ENCODE assay signal across 20 cellular contexts in genomic region chr16:15716694-15717447, GRCh38.
"Had no signal": no experiment of that assay in that cellular context is flagged by ENCODE, and none has a peak within 500 bp of the region (broad histone marks: within the 10 kb centered on the region; RNA-seq: fewer than 3 reads in every experiment).

No MANE protein-coding gene starts in this region.

- H3K27me3 Mint-ChIP-seq: dendritic cell treated with granulocyte-macrophage colony-stimulating factor and Interleukin-4, amounts not matched to agents 40 ng/mL and 50 ng/mL, for 4 days; effector memory CD8-positive, alpha-beta T cell; naive B cell; type B pancreatic cell had no signal

- H3K4me3 ChIP-seq: hepatocyte, lung, psoas muscle, smooth muscle cell, suprapubic skin, thyroid gland, uterus had no signal

- H3K27ac ChIP-seq: foreskin keratinocyte, hepatocyte, parathyroid adenoma, psoas muscle, suprapubic skin, thyroid gland, uterus had no signal

- H3K9me3 Mint-ChIP-seq: dendritic cell treated with granulocyte-macrophage colony-stimulating factor and Interleukin-4, amounts not matched to agents 40 ng/mL and 50 ng/mL, for 4 days; effector memory CD8-positive, alpha-beta T cell; naive B cell; nephron; type B pancreatic cell had no signal

- H3K27me3 ChIP-seq: foreskin keratinocyte, hepatocyte, suprapubic skin, thyroid gland, uterus had no signal

- ATAC-seq: effector memory CD8-positive, alpha-beta T cell; foreskin keratinocyte; left colon; left ventricle myocardium superior; psoas muscle had no signal

- H3K9me3 ChIP-seq: psoas muscle, suprapubic skin, thyroid gland, uterus had no signal

- DNase-seq: effector memory CD8-positive, alpha-beta T cell; foreskin keratinocyte; head of caudate nucleus; left colon; left ventricle myocardium superior; mesendoderm; naive B cell; psoas muscle; stimulated activated CD4-positive, alpha-beta T cell treated with anti-CD3 and anti-CD28 coated beads, Interleukin-2, amount 100 ng/mL, for 48 hours; stimulated activated naive CD4-positive, alpha-beta T cell treated with Interleukin-2 at 50 U/mL for 16 hours; thyroid gland; uterus had no signal

- H3K4me3 Mint-ChIP-seq: dendritic cell treated with granulocyte-macrophage colony-stimulating factor and Interleukin-4, amounts not matched to agents 40 ng/mL and 50 ng/mL, for 4 days; effector memory CD8-positive, alpha-beta T cell; naive B cell; nephron; type B pancreatic cell had no signal

- H3K36me3 ChIP-seq: thyroid gland, uterus had no signal

- H3K4me1 ChIP-seq: foreskin keratinocyte, parathyroid adenoma, psoas muscle, suprapubic skin, thyroid gland, uterus had no signal

- H3K4me1 Mint-ChIP-seq: nephron had no signal

- H3K9ac ChIP-seq: parathyroid adenoma had no signal

- H3K27ac Mint-ChIP-seq: dendritic cell treated with granulocyte-macrophage colony-stimulating factor and Interleukin-4, amounts not matched to agents 40 ng/mL and 50 ng/mL, for 4 days; nephron; type B pancreatic cell had no signal
